Comparison of ENCODE assay signal across 12 cellular contexts in genomic region chr2:147463881-147464520, GRCh38.
DNase-seq lines count a peak whose midpoint lies in the region; ATAC-seq, FAIRE-seq and TF ChIP-seq lines count a peak whose summit lies in the region.
"Had no signal": no experiment of that assay in that cellular context is flagged by ENCODE, and none has a peak within 500 bp of the region (broad histone marks: within the 10 kb centered on the region; RNA-seq: fewer than 3 reads in every experiment).

No MANE protein-coding gene starts in this region.

- H3K27me3 Mint-ChIP-seq in activated T-helper 2 cell treated with anti-CD3 and anti-CD28 coated beads, Interferon-gamma antibody, Interleukin-2, Interleukin-4, amounts not matched to agents 10 μg/mL and 5 μg/mL and 100 μg/mL, durations not matched to agents 14 hours and 24 hours and 36 hours (ENCODE audit: low read depth) = peaks cover 17% of the 10 kb centered on the region
- peaks cover 11% of the 10 kb centered on the region for H3K27me3 Mint-ChIP-seq in nephron progenitor cell (ENCODE audit: low read depth, poor library complexity)

- H3K4me3 Mint-ChIP-seq in activated T-helper 2 cell treated with anti-CD3 and anti-CD28 coated beads, Interferon-gamma antibody, Interleukin-2, Interleukin-4, amounts not matched to agents 10 μg/mL and 5 μg/mL and 100 μg/mL, durations not matched to agents 14 hours and 24 hours and 36 hours (ENCODE audit: low read depth) = no peak overlapping the region
- H3K4me3 Mint-ChIP-seq in nephron progenitor cell = no peak overlapping the region
- H3K4me3 Mint-ChIP-seq: neural crest cell had no signal

- no peaks in the 10 kb centered on the region for H3K9me3 Mint-ChIP-seq in activated T-helper 2 cell treated with anti-CD3 and anti-CD28 coated beads, Interferon-gamma antibody, Interleukin-2, Interleukin-4, amounts not matched to agents 10 μg/mL and 5 μg/mL and 100 μg/mL, durations not matched to agents 14 hours and 24 hours and 36 hours
- no peaks in the 10 kb centered on the region for H3K9me3 Mint-ChIP-seq in nephron progenitor cell
- H3K9me3 Mint-ChIP-seq: neural crest cell had no signal

- DNase-seq in GM18507 (ENCODE audit: extremely low spot score, insufficient read length, low read depth) (peak; percentile 14), left kidney (ENCODE audit: low read depth, low spot score) (peak; percentile 63), NCI-H510A treated with DMSO at 0.1 percent for 48 hours (lab: John Stamatoyannopoulos, UW) (no peak), NCI-H1092 treated with DMSO at 0.1 percent for 48 hours (lab: John Stamatoyannopoulos, UW) (no peak), nephron progenitor cell (no peak)
- no peak for DNase-seq in activated T-helper 2 cell treated with anti-CD3 and anti-CD28 coated beads, Interferon-gamma antibody, Interleukin-2, Interleukin-4, amounts not matched to agents 10 μg/mL and 5 μg/mL and 100 μg/mL, durations not matched to agents 14 hours and 24 hours and 36 hours (ENCODE audit: low spot score)
- DNase-seq: activated T-cell treated with anti-CD3 and anti-CD28 coated beads, Interleukin-2, amount 50 U/mL, for 1 hour; IMR-90; NCI-H774 had no signal

- no peak overlapping the region for H3K27ac Mint-ChIP-seq in activated T-helper 2 cell treated with anti-CD3 and anti-CD28 coated beads, Interferon-gamma antibody, Interleukin-2, Interleukin-4, amounts not matched to agents 10 μg/mL and 5 μg/mL and 100 μg/mL, durations not matched to agents 14 hours and 24 hours and 36 hours
- H3K27ac Mint-ChIP-seq in nephron progenitor cell = no peak overlapping the region

- H3K4me1 Mint-ChIP-seq in activated T-helper 2 cell treated with anti-CD3 and anti-CD28 coated beads, Interferon-gamma antibody, Interleukin-2, Interleukin-4, amounts not matched to agents 10 μg/mL and 5 μg/mL and 100 μg/mL, durations not matched to agents 14 hours and 24 hours and 36 hours (ENCODE audit: low read depth) = peaks cover 3% of the 10 kb centered on the region
- H3K4me1 Mint-ChIP-seq in nephron progenitor cell = peaks cover 10% of the 10 kb centered on the region

- peak; percentile 84 for FAIRE-seq in GM18507 (lab: Jason Lieb, UNC)

- peak; percentile 93 for ATAC-seq in GM21619 (IDR thresholded peaks at IDR 0.05; ENCODE audit: unreplicated experiment)
- ATAC-seq in HG03280 (IDR thresholded peaks at IDR 0.05; ENCODE audit: unreplicated experiment) = peak; percentile 69

- TF ChIP-seq CTCF in nephron progenitor cell (IDR thresholded peaks at IDR 0.05) = no peak

- intact Hi-C loops in activated T-helper 2 cell treated with anti-CD3 and anti-CD28 coated beads, Interferon-gamma antibody, Interleukin-2, Interleukin-4, amounts not matched to agents 10 μg/mL and 5 μg/mL and 100 μg/mL, durations not matched to agents 14 hours and 24 hours and 36 hours (cut with micrococcal nuclease) = no loop called here

- no peaks in the 10 kb centered on the region for H3K36me3 Mint-ChIP-seq in activated T-helper 2 cell treated with anti-CD3 and anti-CD28 coated beads, Interferon-gamma antibody, Interleukin-2, Interleukin-4, amounts not matched to agents 10 μg/mL and 5 μg/mL and 100 μg/mL, durations not matched to agents 14 hours and 24 hours and 36 hours (ENCODE audit: low read depth)
- no peaks in the 10 kb centered on the region for H3K36me3 Mint-ChIP-seq in nephron progenitor cell (ENCODE audit: low read depth)

Comparison
In these comparisons a context has a peak if more than half of its experiments do, and no peak if none do; other contexts are left out.
1. DNase-seq: peak in GM18507 (single experiment) and left kidney (single experiment); none in NCI-H510A treated with DMSO at 0.1 percent for 48 hours (single experiment), NCI-H1092 treated with DMSO at 0.1 percent for 48 hours (single experiment), activated T-helper 2 cell treated with anti-CD3 and anti-CD28 coated beads, Interferon-gamma antibody, Interleukin-2, Interleukin-4, amounts not matched to agents 10 μg/mL and 5 μg/mL and 100 μg/mL, durations not matched to agents 14 hours and 24 hours and 36 hours (single experiment) and nephron progenitor cell (single experiment).